In genomic region chr3:183823963-183824362, GRCh38 we compare ENCODE assay signal across 8 cellular contexts. TPM values are rescaled to one million over a fixed set of nuclear protein-coding genes. Genes with fewer than 3 reads are reported as not detected.
DNase-seq lines count a peak whose midpoint lies in the region; ATAC-seq and TF ChIP-seq lines count a peak whose summit lies in the region.

No MANE protein-coding gene starts in this region.

- peak; percentile 3 for TF ChIP-seq CTCF in GM20000 (IDR thresholded peaks at IDR 0.05; ENCODE audit: extremely low read depth, missing control alignments)
- TF ChIP-seq CTCF in neural crest cell (conservative IDR thresholded peaks at IDR 0.05) = no peak
- TF ChIP-seq CTCF in GM13977 (IDR thresholded peaks at IDR 0.05; ENCODE audit: extremely low read depth, insufficient read depth, missing control alignments) = no peak

- no peaks in the 10 kb centered on the region for H3K36me3 Mint-ChIP-seq in activated naive CD8-positive, alpha-beta T cell treated with anti-CD3 and anti-CD28 coated beads for 36 hours
- H3K36me3 Mint-ChIP-seq in neural crest cell (ENCODE audit: low read depth) = peaks cover 4% of the 10 kb centered on the region

- H3K27me3 Mint-ChIP-seq in activated naive CD8-positive, alpha-beta T cell treated with anti-CD3 and anti-CD28 coated beads for 36 hours = no peaks in the 10 kb centered on the region
- peaks cover 3% of the 10 kb centered on the region for H3K27me3 Mint-ChIP-seq in neural crest cell (ENCODE audit: low read depth)

- H3K9me3 Mint-ChIP-seq in activated naive CD8-positive, alpha-beta T cell treated with anti-CD3 and anti-CD28 coated beads for 36 hours = no peaks in the 10 kb centered on the region
- no peaks in the 10 kb centered on the region for H3K9me3 Mint-ChIP-seq in neural crest cell

- H3K27ac Mint-ChIP-seq in activated naive CD8-positive, alpha-beta T cell treated with anti-CD3 and anti-CD28 coated beads for 36 hours = no peak overlapping the region
- no peak overlapping the region for H3K27ac Mint-ChIP-seq in neural crest cell (ENCODE audit: unreplicated experiment)

- peaks cover 17% of the 10 kb centered on the region for H3K4me1 Mint-ChIP-seq in activated naive CD8-positive, alpha-beta T cell treated with anti-CD3 and anti-CD28 coated beads for 36 hours
- peaks cover 15% of the 10 kb centered on the region for H3K4me1 Mint-ChIP-seq in neural crest cell

- in situ Hi-C loops in GM13977 (cut with MboI; ENCODE audit: low pct_unique_long_range_greater_than_20kb, low sequenced_read_pairs, unreplicated experiment) = no loop called here

- ATAC-seq in left cardiac atrium = no peak
- no peak for ATAC-seq in GM18873 (IDR thresholded peaks at IDR 0.05; ENCODE audit: low FRiP score, unreplicated experiment)

- no peak for DNase-seq in GM20000 (ENCODE audit: low spot score)
- peak; percentile 52 for DNase-seq in NCI-H1694 treated with DMSO at 0.1 percent for 48 hours (lab: John Stamatoyannopoulos, UW)
- no peak for DNase-seq in activated naive CD8-positive, alpha-beta T cell treated with anti-CD3 and anti-CD28 coated beads for 36 hours
- no peak for DNase-seq in neural crest cell (ENCODE audit: low read depth, low spot score)
- no peak for DNase-seq in GM13977 (ENCODE audit: low spot score)
- DNase-seq in left cardiac atrium = no peak
- DNase-seq in NCI-H187 (lab: John Stamatoyannopoulos, UW) = no peak

- H3K4me3 Mint-ChIP-seq in activated naive CD8-positive, alpha-beta T cell treated with anti-CD3 and anti-CD28 coated beads for 36 hours = peak overlapping the region; percentile 75
- H3K4me3 Mint-ChIP-seq in neural crest cell = peak overlapping the region; percentile 85

- intact Hi-C loops in left cardiac atrium (cut with DNase I) = no loop called here

RNA-seq across cellular contexts. Expression of gene MAP6D1, which starts 1.4 kb away (rescaled TPM):
- 1 to 10 TPM; 5.3 to 6.5 TPM for total RNA-seq in activated naive CD8-positive, alpha-beta T cell treated with anti-CD3 and anti-CD28 coated beads for 36 hours
- total RNA-seq in neural crest cell (4.7 and 4.9 TPM in 2 replicates), left cardiac atrium (1 to 10 TPM; 2.0 to 2.2 TPM)
